Comparison of ENCODE assay signal across 15 cellular contexts in genomic region chr9:72193478-72193881, GRCh38. TPM values are rescaled to one million over a fixed set of nuclear protein-coding genes. Genes with fewer than 3 reads are reported as not detected.
DNase-seq lines count a peak whose midpoint lies in the region; ATAC-seq, FAIRE-seq and TF ChIP-seq lines count a peak whose summit lies in the region.
"Had no signal": no experiment of that assay in that cellular context is flagged by ENCODE, and none has a peak within 500 bp of the region (broad histone marks: within the 10 kb centered on the region; RNA-seq: fewer than 3 reads in every experiment).

No MANE protein-coding gene starts in this region.

- no peak overlapping the region for H3K9ac ChIP-seq in Karpas-422 (ENCODE audit: low read length)

- FAIRE-seq in D721Med (lab: Jason Lieb, UNC): no peak
- FAIRE-seq: A204.1 had no signal

- TF ChIP-seq CTCF in neutrophil (IDR thresholded peaks at IDR 0.05) (no peak), D721Med (IDR thresholded peaks at IDR 0.05; ENCODE audit: insufficient read depth, missing control alignments) (no peak)

- peak; percentile 8 for DNase-seq in NCI-H82 (lab: John Stamatoyannopoulos, UW)
- DNase-seq in NCI-H82 treated with DMSO at 0.1 percent for 48 hours (lab: John Stamatoyannopoulos, UW; ENCODE audit: unreplicated experiment): no peak
- DNase-seq in D721Med (ENCODE audit: insufficient read length, low spot score): no peak
- DNase-seq in Karpas-422: no peak
- DNase-seq in HK-2 (ENCODE audit: unreplicated experiment): no peak
- DNase-seq: activated CD4-positive, alpha-beta T cell treated with anti-CD3 and anti-CD28 coated beads for 4 hours; activated naive CD4-positive, alpha-beta T cell treated with Interleukin-2 at 50 U/mL for 16 hours; EL; glutamatergic neuron had no signal

- H3K27me3 ChIP-seq in neutrophil (no peaks in the 10 kb centered on the region), Karpas-422 (ENCODE audit: low read length) (no peaks in the 10 kb centered on the region)

- H3K36me3 ChIP-seq in neutrophil (no peaks in the 10 kb centered on the region), Karpas-422 (ENCODE audit: insufficient read depth, low read length) (no peaks in the 10 kb centered on the region)

- H3K4me2 ChIP-seq in Karpas-422 (ENCODE audit: low read depth, low read length, poor library complexity, severe bottlenecking): no peak overlapping the region

- peak; percentile 95 for ATAC-seq in HG02759 (IDR thresholded peaks at IDR 0.05; ENCODE audit: unreplicated experiment)
- peak; percentile 92 for ATAC-seq in HG03460 (IDR thresholded peaks at IDR 0.05; ENCODE audit: unreplicated experiment)
- ATAC-seq: Panc1 had no signal

- H2AFZ ChIP-seq in Karpas-422 (ENCODE audit: low read length): no peak overlapping the region

- no peaks in the 10 kb centered on the region for H3K9me2 ChIP-seq in Karpas-422 (replicated peaks; ENCODE audit: insufficient read depth, low read length)

- H3K4me1 ChIP-seq in neutrophil (ENCODE audit: control insufficient read depth in 1 of 2, insufficient read depth in 1 of 2, low read depth in 1 of 2, low read length in 1 of 2): peaks cover 0 to 9% of the 10 kb centered on the region in 2 experiments
- H3K4me1 ChIP-seq in Karpas-422 (ENCODE audit: low read length): no peaks in the 10 kb centered on the region

- H3K9me3 ChIP-seq in neutrophil (no peaks in the 10 kb centered on the region), Karpas-422 (ENCODE audit: low read length) (no peaks in the 10 kb centered on the region)

- no peaks in the 10 kb centered on the region for H3K79me2 ChIP-seq in Karpas-422 (ENCODE audit: low read length)

- no peaks in the 10 kb centered on the region for H4K20me1 ChIP-seq in Karpas-422 (ENCODE audit: insufficient read depth, low read depth, low read length)

- H3K4me3 ChIP-seq in neutrophil (ENCODE audit: low read depth in 1 of 2, low read length in 1 of 2) (no peak overlapping the region), Karpas-422 (ENCODE audit: low read length) (no peak overlapping the region)

- peak overlapping the region; percentile 67 for H3K27ac ChIP-seq in neutrophil
- H3K27ac ChIP-seq in Karpas-422 (ENCODE audit: low read length): no peak overlapping the region

RNA-seq across cellular contexts. Expression of gene GDA, which starts 44.2 kb away (rescaled TPM):
- not detected in 2 replicates for total RNA-seq in Karpas-422 (2014; rRNA removed; shearing (Covaris generic); ENCODE audit: low replicate concordance)
- total RNA-seq: mononuclear cell had no signal
